Comparison of ENCODE assay signal across 10 cellular contexts in the genomic region with DNA sequence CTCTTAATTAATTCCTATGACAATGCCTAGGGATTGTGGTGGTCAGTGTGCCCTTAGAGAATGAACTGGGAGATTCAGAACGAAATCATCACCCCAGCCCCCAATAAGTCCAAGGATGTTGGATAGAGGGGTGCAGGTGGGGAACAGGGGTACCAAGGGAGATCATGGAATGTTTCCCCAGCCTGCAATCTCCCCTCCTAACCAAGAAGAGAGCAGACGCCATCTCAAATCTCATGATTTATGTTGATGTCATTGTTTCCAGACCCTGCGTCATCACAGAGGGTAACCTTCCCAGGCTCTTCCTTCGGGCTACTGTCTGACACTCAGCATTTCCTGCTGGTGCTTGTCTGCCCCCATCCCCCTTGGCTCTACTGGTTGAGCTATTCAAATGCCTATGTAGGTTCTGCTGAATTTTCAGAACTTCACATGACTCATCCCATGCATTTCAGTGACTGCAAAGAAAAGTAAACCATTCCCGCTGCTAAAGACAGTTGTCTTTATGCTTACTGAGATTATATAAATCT. TPM values are rescaled to one million over a fixed set of nuclear protein-coding genes. Genes with fewer than 3 reads are reported as not detected.
DNase-seq lines count a peak whose midpoint lies in the region; FAIRE-seq and TF ChIP-seq lines count a peak whose summit lies in the region.
"Had no signal": no experiment of that assay in that cellular context is flagged by ENCODE, and none has a peak within 500 bp of the region (broad histone marks: within the 10 kb centered on the region; RNA-seq: fewer than 3 reads in every experiment).

No MANE protein-coding gene starts in this region.

- H3K27me3 ChIP-seq in SJSA1 (replicated peaks) (no peaks in the 10 kb centered on the region), small intestine (ENCODE audit: control insufficient read depth in 2 of 2, insufficient read depth in 2 of 2, low read length in 2 of 2) (no peaks in the 10 kb centered on the region), suprapubic skin (no peaks in the 10 kb centered on the region)
- H3K27me3 ChIP-seq: BLaER1 treated with 17β-estradiol and CSF1 and Interleukin-3, amounts not matched to agents 10 nM and 100 nM had no signal

- DNase-seq in activated CD4-positive, alpha-beta T cell treated with anti-CD3 and anti-CD28 coated beads for 24 hours (ENCODE audit: low read depth in 2 of 2), result peak; percentile 10 to 11
- no peak for DNase-seq in activated CD4-positive, alpha-beta T cell treated with anti-CD3 and anti-CD28 coated beads, Interleukin-2, amount 50 U/mL, for 1 hour
- DNase-seq in SJSA1 (ENCODE audit: low read depth in 1 of 2, low spot score in 2 of 2) (peak; percentile 79 to 93), epidermal melanocyte (ENCODE audit: insufficient read length, low spot score) (peak; percentile 92), NCI-H510A (lab: John Stamatoyannopoulos, UW) (no peak), small intestine (no peak), suprapubic skin (ENCODE audit: low spot score in 2 of 2) (no peak)
- peak in 2 of 3 experiments; percentile 19 to 42 for DNase-seq in stimulated activated CD4-positive, alpha-beta T cell treated with anti-CD3 and anti-CD28 coated beads, TNF-alpha, amount 100 ng/mL, for 24 hours (ENCODE audit: low read depth in 3 of 3)
- DNase-seq: activated naive CD8-positive, alpha-beta T cell treated with anti-CD3 and anti-CD28 coated beads, Interleukin-2, amount 10 ng/mL, durations not matched to agents 7 days and 5 days had no signal

- whole genome bisulfite sequencing in small intestine, 3 donors, result 53 to 78% (median 74%) methylated on average over 5 of the region's 5 CpGs
- 39% methylated on average over 5 of the region's 5 CpGs for WGBS in suprapubic skin

- H3K4me3 ChIP-seq in SJSA1, result no peak overlapping the region
- no peak overlapping the region for H3K4me3 ChIP-seq in small intestine (ENCODE audit: low read depth in 1 of 2, low read length in 2 of 2)
- H3K4me3 ChIP-seq in suprapubic skin, result no peak overlapping the region
- H3K4me3 ChIP-seq: BLaER1 treated with 17β-estradiol and CSF1 and Interleukin-3, amounts not matched to agents 10 nM and 100 nM had no signal

- no peak for TF ChIP-seq CTCF in suprapubic skin (IDR thresholded peaks at IDR 0.05)

- no peak for TF ChIP-seq POLR2A in suprapubic skin (IDR thresholded peaks at IDR 0.05)

- H3K27ac ChIP-seq in SJSA1 (peak overlapping the region; percentile 51), small intestine (ENCODE audit: low read depth in 1 of 2, low read length in 1 of 2) (no peak overlapping the region), suprapubic skin (no peak overlapping the region)
- H3K27ac ChIP-seq: BLaER1 treated with 17β-estradiol and CSF1 and Interleukin-3, amounts not matched to agents 10 nM and 100 nM had no signal

- TF ChIP-seq EP300 in suprapubic skin (IDR thresholded peaks at IDR 0.05), result no peak

- H3K36me3 ChIP-seq in SJSA1 (no peaks in the 10 kb centered on the region), small intestine (ENCODE audit: control insufficient read depth in 2 of 2, insufficient read depth in 2 of 2, low read length in 2 of 2) (no peaks in the 10 kb centered on the region), suprapubic skin (no peaks in the 10 kb centered on the region)
- H3K36me3 ChIP-seq: BLaER1 treated with 17β-estradiol and CSF1 and Interleukin-3, amounts not matched to agents 10 nM and 100 nM had no signal

- no peaks in the 10 kb centered on the region for H3K9me3 ChIP-seq in SJSA1 (replicated peaks)
- H3K9me3 ChIP-seq in small intestine (ENCODE audit: control insufficient read depth, low read depth), result no peaks in the 10 kb centered on the region
- no peaks in the 10 kb centered on the region for H3K9me3 ChIP-seq in suprapubic skin
- H3K9me3 ChIP-seq: BLaER1 treated with 17β-estradiol and CSF1 and Interleukin-3, amounts not matched to agents 10 nM and 100 nM had no signal

- H3K4me1 ChIP-seq in SJSA1 (replicated peaks), result peaks cover 33% of the 10 kb centered on the region
- H3K4me1 ChIP-seq in small intestine (ENCODE audit: control insufficient read depth in 2 of 2, insufficient read depth in 1 of 2, low read depth in 1 of 2, low read length in 1 of 2), result no peaks in the 10 kb centered on the region
- no peaks in the 10 kb centered on the region for H3K4me1 ChIP-seq in suprapubic skin

- FAIRE-seq in small intestine (lab: Jason Lieb, UNC), result no peak

RNA-seq across cellular contexts. Expression of gene ITPKB, which starts 24.7 kb away (rescaled TPM):
- total RNA-seq in SJSA1 (2014; rRNA removed; shearing (Covaris generic)), result 4.0 and 6.4 TPM in 2 replicates
- polyA plus RNA-seq in small intestine, result 1 to 10 TPM; 1.8 to 9.6 (median 3.0) TPM
- 10 to 100 TPM; 31.0 to 39.0 (median 35.3) TPM for total RNA-seq in suprapubic skin

Comparison
In these comparisons a context has a peak if more than half of its experiments do, and no peak if none do; other contexts are left out.
1. DNase-seq: peak in activated CD4-positive, alpha-beta T cell treated with anti-CD3 and anti-CD28 coated beads for 24 hours (2 of 2), SJSA1 (2 of 2), epidermal melanocyte (single experiment) and stimulated activated CD4-positive, alpha-beta T cell treated with anti-CD3 and anti-CD28 coated beads, TNF-alpha, amount 100 ng/mL, for 24 hours (2 of 3); none in activated CD4-positive, alpha-beta T cell treated with anti-CD3 and anti-CD28 coated beads, Interleukin-2, amount 50 U/mL, for 1 hour (single experiment), NCI-H510A (single experiment), small intestine (single experiment) and suprapubic skin (0 of 2).